1 cellular context compared by ENCODE assay signal in genomic region chr12:6569786-6570185, GRCh38.
TF ChIP-seq lines count a peak whose summit lies in the region.

No MANE protein-coding gene starts in this region.

TF ChIP-seq in GM23338, 12 proteins besides CTCF, POLR2A, EP300 and RAD21:
- TF ChIP-seq, protein P1, sequence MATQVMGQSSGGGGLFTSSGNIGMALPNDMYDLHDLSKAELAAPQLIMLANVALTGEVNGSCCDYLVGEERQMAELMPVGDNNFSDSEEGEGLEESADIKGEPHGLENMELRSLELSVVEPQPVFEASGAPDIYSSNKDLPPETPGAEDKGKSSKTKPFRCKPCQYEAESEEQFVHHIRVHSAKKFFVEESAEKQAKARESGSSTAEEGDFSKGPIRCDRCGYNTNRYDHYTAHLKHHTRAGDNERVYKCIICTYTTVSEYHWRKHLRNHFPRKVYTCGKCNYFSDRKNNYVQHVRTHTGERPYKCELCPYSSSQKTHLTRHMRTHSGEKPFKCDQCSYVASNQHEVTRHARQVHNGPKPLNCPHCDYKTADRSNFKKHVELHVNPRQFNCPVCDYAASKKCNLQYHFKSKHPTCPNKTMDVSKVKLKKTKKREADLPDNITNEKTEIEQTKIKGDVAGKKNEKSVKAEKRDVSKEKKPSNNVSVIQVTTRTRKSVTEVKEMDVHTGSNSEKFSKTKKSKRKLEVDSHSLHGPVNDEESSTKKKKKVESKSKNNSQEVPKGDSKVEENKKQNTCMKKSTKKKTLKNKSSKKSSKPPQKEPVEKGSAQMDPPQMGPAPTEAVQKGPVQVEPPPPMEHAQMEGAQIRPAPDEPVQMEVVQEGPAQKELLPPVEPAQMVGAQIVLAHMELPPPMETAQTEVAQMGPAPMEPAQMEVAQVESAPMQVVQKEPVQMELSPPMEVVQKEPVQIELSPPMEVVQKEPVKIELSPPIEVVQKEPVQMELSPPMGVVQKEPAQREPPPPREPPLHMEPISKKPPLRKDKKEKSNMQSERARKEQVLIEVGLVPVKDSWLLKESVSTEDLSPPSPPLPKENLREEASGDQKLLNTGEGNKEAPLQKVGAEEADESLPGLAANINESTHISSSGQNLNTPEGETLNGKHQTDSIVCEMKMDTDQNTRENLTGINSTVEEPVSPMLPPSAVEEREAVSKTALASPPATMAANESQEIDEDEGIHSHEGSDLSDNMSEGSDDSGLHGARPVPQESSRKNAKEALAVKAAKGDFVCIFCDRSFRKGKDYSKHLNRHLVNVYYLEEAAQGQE (IDR thresholded peaks at IDR 0.05; ENCODE audit: unreplicated experiment): no peak
- TF ChIP-seq POLR2AphosphoS5 (IDR thresholded peaks at IDR 0.05; ENCODE audit: low read depth) (no peak), EZH2 (IDR thresholded peaks at IDR 0.05; ENCODE audit: low read depth, unreplicated experiment) (no peak), ZNF114 (CRISPR knock-in tag; IDR thresholded peaks at IDR 0.05) (no peak), NANOG (IDR thresholded peaks at IDR 0.05; ENCODE audit: borderline replicate concordance) (no peak), JUNB (IDR thresholded peaks at IDR 0.05; ENCODE audit: unreplicated experiment) (no peak), ZNF331 (CRISPR knock-in tag; IDR thresholded peaks at IDR 0.05; ENCODE audit: low read depth) (no peak), EZH2phosphoT487 (IDR thresholded peaks at IDR 0.05; ENCODE audit: unreplicated experiment) (no peak)
- TF ChIP-seq, protein P2, sequence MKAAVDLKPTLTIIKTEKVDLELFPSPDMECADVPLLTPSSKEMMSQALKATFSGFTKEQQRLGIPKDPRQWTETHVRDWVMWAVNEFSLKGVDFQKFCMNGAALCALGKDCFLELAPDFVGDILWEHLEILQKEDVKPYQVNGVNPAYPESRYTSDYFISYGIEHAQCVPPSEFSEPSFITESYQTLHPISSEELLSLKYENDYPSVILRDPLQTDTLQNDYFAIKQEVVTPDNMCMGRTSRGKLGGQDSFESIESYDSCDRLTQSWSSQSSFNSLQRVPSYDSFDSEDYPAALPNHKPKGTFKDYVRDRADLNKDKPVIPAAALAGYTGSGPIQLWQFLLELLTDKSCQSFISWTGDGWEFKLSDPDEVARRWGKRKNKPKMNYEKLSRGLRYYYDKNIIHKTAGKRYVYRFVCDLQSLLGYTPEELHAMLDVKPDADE (IDR thresholded peaks at IDR 0.05): no peak
- TF ChIP-seq, protein P3, sequence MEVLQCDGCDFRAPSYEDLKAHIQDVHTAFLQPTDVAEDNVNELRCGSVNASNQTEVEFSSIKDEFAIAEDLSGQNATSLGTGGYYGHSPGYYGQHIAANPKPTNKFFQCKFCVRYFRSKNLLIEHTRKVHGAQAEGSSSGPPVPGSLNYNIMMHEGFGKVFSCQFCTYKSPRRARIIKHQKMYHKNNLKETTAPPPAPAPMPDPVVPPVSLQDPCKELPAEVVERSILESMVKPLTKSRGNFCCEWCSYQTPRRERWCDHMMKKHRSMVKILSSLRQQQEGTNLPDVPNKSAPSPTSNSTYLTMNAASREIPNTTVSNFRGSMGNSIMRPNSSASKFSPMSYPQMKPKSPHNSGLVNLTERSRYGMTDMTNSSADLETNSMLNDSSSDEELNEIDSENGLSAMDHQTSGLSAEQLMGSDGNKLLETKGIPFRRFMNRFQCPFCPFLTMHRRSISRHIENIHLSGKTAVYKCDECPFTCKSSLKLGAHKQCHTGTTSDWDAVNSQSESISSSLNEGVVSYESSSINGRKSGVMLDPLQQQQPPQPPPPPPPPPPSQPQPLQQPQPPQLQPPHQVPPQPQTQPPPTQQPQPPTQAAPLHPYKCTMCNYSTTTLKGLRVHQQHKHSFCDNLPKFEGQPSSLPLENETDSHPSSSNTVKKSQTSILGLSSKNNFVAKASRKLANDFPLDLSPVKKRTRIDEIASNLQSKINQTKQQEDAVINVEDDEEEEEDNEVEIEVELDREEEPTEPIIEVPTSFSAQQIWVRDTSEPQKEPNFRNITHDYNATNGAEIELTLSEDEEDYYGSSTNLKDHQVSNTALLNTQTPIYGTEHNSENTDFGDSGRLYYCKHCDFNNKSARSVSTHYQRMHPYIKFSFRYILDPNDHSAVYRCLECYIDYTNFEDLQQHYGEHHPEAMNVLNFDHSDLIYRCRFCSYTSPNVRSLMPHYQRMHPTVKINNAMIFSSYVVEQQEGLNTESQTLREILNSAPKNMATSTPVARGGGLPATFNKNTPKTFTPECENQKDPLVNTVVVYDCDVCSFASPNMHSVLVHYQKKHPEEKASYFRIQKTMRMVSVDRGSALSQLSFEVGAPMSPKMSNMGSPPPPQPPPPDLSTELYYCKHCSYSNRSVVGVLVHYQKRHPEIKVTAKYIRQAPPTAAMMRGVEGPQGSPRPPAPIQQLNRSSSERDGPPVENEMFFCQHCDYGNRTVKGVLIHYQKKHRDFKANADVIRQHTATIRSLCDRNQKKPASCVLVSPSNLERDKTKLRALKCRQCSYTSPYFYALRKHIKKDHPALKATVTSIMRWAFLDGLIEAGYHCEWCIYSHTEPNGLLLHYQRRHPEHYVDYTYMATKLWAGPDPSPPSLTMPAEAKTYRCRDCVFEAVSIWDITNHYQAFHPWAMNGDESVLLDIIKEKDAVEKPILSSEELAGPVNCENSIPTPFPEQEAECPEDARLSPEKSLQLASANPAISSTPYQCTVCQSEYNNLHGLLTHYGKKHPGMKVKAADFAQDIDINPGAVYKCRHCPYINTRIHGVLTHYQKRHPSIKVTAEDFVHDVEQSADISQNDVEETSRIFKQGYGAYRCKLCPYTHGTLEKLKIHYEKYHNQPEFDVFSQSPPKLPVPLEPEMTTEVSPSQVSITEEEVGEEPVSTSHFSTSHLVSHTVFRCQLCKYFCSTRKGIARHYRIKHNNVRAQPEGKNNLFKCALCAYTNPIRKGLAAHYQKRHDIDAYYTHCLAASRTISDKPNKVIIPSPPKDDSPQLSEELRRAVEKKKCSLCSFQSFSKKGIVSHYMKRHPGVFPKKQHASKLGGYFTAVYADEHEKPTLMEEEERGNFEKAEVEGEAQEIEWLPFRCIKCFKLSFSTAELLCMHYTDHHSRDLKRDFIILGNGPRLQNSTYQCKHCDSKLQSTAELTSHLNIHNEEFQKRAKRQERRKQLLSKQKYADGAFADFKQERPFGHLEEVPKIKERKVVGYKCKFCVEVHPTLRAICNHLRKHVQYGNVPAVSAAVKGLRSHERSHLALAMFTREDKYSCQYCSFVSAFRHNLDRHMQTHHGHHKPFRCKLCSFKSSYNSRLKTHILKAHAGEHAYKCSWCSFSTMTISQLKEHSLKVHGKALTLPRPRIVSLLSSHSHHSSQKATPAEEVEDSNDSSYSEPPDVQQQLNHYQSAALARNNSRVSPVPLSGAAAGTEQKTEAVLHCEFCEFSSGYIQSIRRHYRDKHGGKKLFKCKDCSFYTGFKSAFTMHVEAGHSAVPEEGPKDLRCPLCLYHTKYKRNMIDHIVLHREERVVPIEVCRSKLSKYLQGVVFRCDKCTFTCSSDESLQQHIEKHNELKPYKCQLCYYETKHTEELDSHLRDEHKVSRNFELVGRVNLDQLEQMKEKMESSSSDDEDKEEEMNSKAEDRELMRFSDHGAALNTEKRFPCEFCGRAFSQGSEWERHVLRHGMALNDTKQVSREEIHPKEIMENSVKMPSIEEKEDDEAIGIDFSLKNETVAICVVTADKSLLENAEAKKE (CRISPR knock-in tag; IDR thresholded peaks at IDR 0.05): no peak
TF ChIP-seq in GM23338: peak in this region for 0.
